Comparison of ENCODE assay signal across 28 cellular contexts in genomic region chr2:132830321-132830720, GRCh38.
"Had no signal": no experiment of that assay in that cellular context is flagged by ENCODE, and none has a peak within 500 bp of the region (broad histone marks: within the 10 kb centered on the region; RNA-seq: fewer than 3 reads in every experiment).

No MANE protein-coding gene starts in this region.

- DNase-seq: head of caudate nucleus; hypothalamus; immature natural killer cell; left ventricle myocardium inferior; naive B cell; natural killer cell; nucleus accumbens; pancreas; posterior cingulate gyrus; retina; right cardiac atrium; spleen; stimulated activated CD4-positive, alpha-beta T cell treated with anti-CD3 and anti-CD28 coated beads, Interleukin-2, amount 100 ng/mL, for 48 hours; stimulated activated CD4-positive, alpha-beta T cell treated with anti-CD3 and anti-CD28 coated beads, Interleukin-4, amount 100 ng/mL, for 4 hours; stimulated activated CD8-positive, alpha-beta memory T cell treated with anti-CD3 and anti-CD28 coated beads, Interleukin-4, amount 100 ng/mL, for 48 hours; stimulated activated naive CD4-positive, alpha-beta T cell treated with Interleukin-2 at 50 U/mL for 16 hours; stimulated activated naive CD8-positive, alpha-beta T cell treated with anti-CD3 and anti-CD28 coated beads, Interleukin-15, amount 100 ng/mL, for 72 hours; testis; thyroid gland; transverse colon; upper lobe of right lung had no signal

- H3K36me3 ChIP-seq: left ventricle myocardium inferior, pancreas, prostate gland, spleen, thyroid gland, transverse colon, upper lobe of right lung had no signal

- H3K36me3 Mint-ChIP-seq: immature natural killer cell; naive B cell; natural killer cell; stimulated activated memory B cell treated with anti-CD40 and anti-IgM and Interleukin-4, amounts not matched to agents 10 μg/mL and 1 μg/mL and 100 μg/mL, for 72 hours had no signal

- H3K4me3 Mint-ChIP-seq: immature natural killer cell; naive B cell; natural killer cell; stimulated activated memory B cell treated with anti-CD40 and anti-IgM and Interleukin-4, amounts not matched to agents 10 μg/mL and 1 μg/mL and 100 μg/mL, for 72 hours; stimulated activated naive CD8-positive, alpha-beta T cell treated with anti-CD3 and anti-CD28 coated beads, Interleukin-15, amount 100 ng/mL, for 72 hours had no signal

- H3K27ac ChIP-seq: left ventricle myocardium inferior, pancreas, prostate gland, skin epidermis, spleen, testis, thyroid gland, transverse colon, upper lobe of right lung had no signal

- H3K4me1 ChIP-seq: left ventricle myocardium inferior, pancreas, prostate gland, spleen, testis, thyroid gland, transverse colon, upper lobe of right lung had no signal

- H3K9me3 ChIP-seq: pancreas, prostate gland, testis, thyroid gland, upper lobe of right lung had no signal

- H3K27me3 ChIP-seq: pancreas, spleen, testis, thyroid gland, transverse colon, upper lobe of right lung had no signal

- ATAC-seq: natural killer cell; pancreas; right cardiac atrium; sciatic nerve; stimulated activated memory B cell treated with anti-CD40 and anti-IgM and Interleukin-4, amounts not matched to agents 10 μg/mL and 1 μg/mL and 100 μg/mL, for 72 hours; stimulated activated naive CD8-positive, alpha-beta T cell treated with anti-CD3 and anti-CD28 coated beads, Interleukin-15, amount 100 ng/mL, for 72 hours; upper lobe of right lung had no signal

- H3K4me3 ChIP-seq: left ventricle myocardium inferior, lung, pancreas, prostate gland, skin epidermis, spleen, testis, thyroid gland, transverse colon, upper lobe of right lung had no signal

- H3K4me1 Mint-ChIP-seq: immature natural killer cell; naive B cell; natural killer cell; stimulated activated memory B cell treated with anti-CD40 and anti-IgM and Interleukin-4, amounts not matched to agents 10 μg/mL and 1 μg/mL and 100 μg/mL, for 72 hours; stimulated activated naive CD8-positive, alpha-beta T cell treated with anti-CD3 and anti-CD28 coated beads, Interleukin-15, amount 100 ng/mL, for 72 hours had no signal

- FAIRE-seq: islet of Langerhans, pancreas, urothelium cell line had no signal

- H3K27me3 Mint-ChIP-seq: naive B cell; stimulated activated memory B cell treated with anti-CD40 and anti-IgM and Interleukin-4, amounts not matched to agents 10 μg/mL and 1 μg/mL and 100 μg/mL, for 72 hours; stimulated activated naive CD8-positive, alpha-beta T cell treated with anti-CD3 and anti-CD28 coated beads, Interleukin-15, amount 100 ng/mL, for 72 hours had no signal

- H3K27ac Mint-ChIP-seq: immature natural killer cell; naive B cell; natural killer cell; stimulated activated memory B cell treated with anti-CD40 and anti-IgM and Interleukin-4, amounts not matched to agents 10 μg/mL and 1 μg/mL and 100 μg/mL, for 72 hours; stimulated activated naive CD8-positive, alpha-beta T cell treated with anti-CD3 and anti-CD28 coated beads, Interleukin-15, amount 100 ng/mL, for 72 hours had no signal
